In genomic region chr13:73765651-73766384, GRCh38 we compare ENCODE assay signal across 8 cellular contexts.
DNase-seq lines count a peak whose midpoint lies in the region; ATAC-seq and TF ChIP-seq lines count a peak whose summit lies in the region.

No MANE protein-coding gene starts in this region.

- DNase-seq in HT-29 (ENCODE audit: low spot score) (peak; percentile 98), adipocyte (ENCODE audit: low read depth) (no peak), right cardiac atrium (peak; percentile 72 to 93 (median 90)), psoas muscle (peak; percentile 71 to 83), transverse colon (peak; percentile 81), HK-2 (ENCODE audit: unreplicated experiment) (no peak)

- no peaks in the 10 kb centered on the region for H3K79me2 ChIP-seq in SU-DHL-6 (ENCODE audit: insufficient read depth, low read length)

- no peaks in the 10 kb centered on the region for H4K20me1 ChIP-seq in SU-DHL-6 (ENCODE audit: low read depth, low read length)

- H3K9me3 ChIP-seq in SU-DHL-6 (ENCODE audit: insufficient read depth, low read length) (no peaks in the 10 kb centered on the region), adipocyte (ENCODE audit: control insufficient read depth, low read length) (no peaks in the 10 kb centered on the region), right cardiac atrium (ENCODE audit: control insufficient read depth, low read length) (no peaks in the 10 kb centered on the region), psoas muscle (no peaks in the 10 kb centered on the region), transverse colon (no peaks in the 10 kb centered on the region)

- peaks cover 17% of the 10 kb centered on the region for H3K4me1 ChIP-seq in adipocyte (ENCODE audit: control insufficient read depth, insufficient read depth, low read length)
- H3K4me1 ChIP-seq in right cardiac atrium (ENCODE audit: control insufficient read depth, insufficient read depth, low read length): peaks cover 11% of the 10 kb centered on the region
- peaks cover 31% of the 10 kb centered on the region for H3K4me1 ChIP-seq in psoas muscle
- H3K4me1 ChIP-seq in transverse colon: peaks cover 26 to 37% (median 27%) of the 10 kb centered on the region in 4 donors

- H3K27me3 ChIP-seq in SU-DHL-6 (ENCODE audit: low read length) (no peaks in the 10 kb centered on the region), adipocyte (replicated peaks; ENCODE audit: control insufficient read depth, insufficient read depth, low read length) (no peaks in the 10 kb centered on the region), right cardiac atrium (ENCODE audit: control insufficient read depth, insufficient read depth) (no peaks in the 10 kb centered on the region), psoas muscle (ENCODE audit: insufficient read depth in 3 of 3, low read length in 2 of 3) (no peaks in the 10 kb centered on the region), transverse colon (no peaks in the 10 kb centered on the region)

- peak overlapping the region; percentile 46 for H3K9ac ChIP-seq in SU-DHL-6 (ENCODE audit: low read length)
- H3K9ac ChIP-seq in adipocyte (ENCODE audit: low read length): no peak overlapping the region

- ATAC-seq in GM19397 (IDR thresholded peaks at IDR 0.05; ENCODE audit: unreplicated experiment) (peak; percentile 71), right cardiac atrium (peak; percentile 83 to 90), psoas muscle (peak; percentile 52 to 64 (median 59))

- in situ Hi-C loops in transverse colon (cut with MboI; ENCODE audit: low pct_ligation_motif_present in 1 of 4, low pct_unique_long_range_greater_than_20kb in 1 of 4, low sequenced_read_pairs in 3 of 4): loop anchor here in 3 of 4 donors (25.0 kb wide), 2 partner anchors 521 to 1446 kb away; no protein-coding TSS in a partner anchor

- H3K36me3 ChIP-seq in SU-DHL-6 (ENCODE audit: low read length) (no peaks in the 10 kb centered on the region), adipocyte (ENCODE audit: control insufficient read depth, insufficient read depth, low read length, severe bottlenecking) (no peaks in the 10 kb centered on the region), psoas muscle (ENCODE audit: insufficient read depth in 1 of 2, low read depth in 1 of 2) (no peaks in the 10 kb centered on the region), transverse colon (no peaks in the 10 kb centered on the region)

- TF ChIP-seq CTCF in SU-DHL-6 (IDR thresholded peaks at IDR 0.05; ENCODE audit: insufficient read depth, low read length, poor library complexity, severe bottlenecking) (no peak), psoas muscle (IDR thresholded peaks at IDR 0.05) (no peak), transverse colon (IDR thresholded peaks at IDR 0.05) (no peak)

- no peaks in the 10 kb centered on the region for H3K9me2 ChIP-seq in SU-DHL-6 (replicated peaks; ENCODE audit: insufficient read depth, low read length)

- intact Hi-C loops in right cardiac atrium (cut with DNase I) (no loop called here), psoas muscle (cut with DNase I) (loop anchor here in 1 of 2 donors (10.0 kb wide), 1 partner anchor 519 kb away; no protein-coding TSS in a partner anchor), transverse colon (cut with DNase I; ENCODE audit: low total_unique reads) (no loop called here)

- peaks cover 16% of the 10 kb centered on the region for H3F3A ChIP-seq in SU-DHL-6 (ENCODE audit: insufficient read depth)

- H3K4me3 ChIP-seq in SU-DHL-6 (ENCODE audit: insufficient read depth, low read length, poor library complexity, severe bottlenecking) (peak overlapping the region; percentile 19), adipocyte (ENCODE audit: low read length) (peak overlapping the region; percentile 38), right cardiac atrium (ENCODE audit: low read length) (peak overlapping the region; percentile 59), psoas muscle (peak overlapping the region; percentile 45), transverse colon (peak overlapping the region in 1 of 4 donors; percentile 17)

- no peak for TF ChIP-seq POLR2A in transverse colon (IDR thresholded peaks at IDR 0.05)

- TF ChIP-seq EP300 in transverse colon (IDR thresholded peaks at IDR 0.05; ENCODE audit: low read depth): no peak

- peak overlapping the region; percentile 86 for H3K27ac ChIP-seq in SU-DHL-6 (ENCODE audit: low read depth, low read length)
- peak overlapping the region; percentile 94 for H3K27ac ChIP-seq in right cardiac atrium (ENCODE audit: low read length)
- peak overlapping the region; percentile 73 for H3K27ac ChIP-seq in psoas muscle
- peak overlapping the region; percentile 77 to 80 (median 78) for H3K27ac ChIP-seq in transverse colon

- WGBS in right cardiac atrium: 6% methylated on average over 12 of the region's 12 CpGs
- WGBS in psoas muscle, 3 donors: 11 to 17% (median 13%) methylated on average over 12 of the region's 12 CpGs
- 15 to 19% methylated on average over 8 to 12 of the region's 12 CpGs for WGBS in transverse colon (ENCODE audit: low coverage in 1 of 2), 2 donors

- peak overlapping the region; percentile 57 for H2AFZ ChIP-seq in SU-DHL-6 (ENCODE audit: low read depth, low read length, severe bottlenecking)

- peak overlapping the region; percentile 69 for H3K4me2 ChIP-seq in SU-DHL-6 (ENCODE audit: low read depth, low read length, poor library complexity, severe bottlenecking)

Comparison
In these comparisons a context has a peak if more than half of its experiments do, and no peak if none do; other contexts are left out.
1. DNase-seq: peak in HT-29 (single experiment), right cardiac atrium (3 of 3), psoas muscle (2 of 2) and transverse colon (single experiment); none in adipocyte (single experiment) and HK-2 (single experiment).
2. Peak in every context shown above with its lines, with median percentiles within 50 percentile points of each other: ATAC-seq and H3K27ac ChIP-seq.